ENCODE assay signal across 11 cellular contexts in genomic region chr14:68669101-68669500, GRCh38.
DNase-seq lines count a peak whose midpoint lies in the region; ATAC-seq, FAIRE-seq and TF ChIP-seq lines count a peak whose summit lies in the region.
"Had no signal": no experiment of that assay in that cellular context is flagged by ENCODE, and none has a peak within 500 bp of the region (broad histone marks: within the 10 kb centered on the region; RNA-seq: fewer than 3 reads in every experiment).

No MANE protein-coding gene starts in this region.

- DNase-seq in HepG2 (ENCODE audit: low spot score): no peak
- DNase-seq in esophagus squamous epithelium (lab: John Stamatoyannopoulos, UW): no peak
- DNase-seq in neuronal stem cell (ENCODE audit: low spot score): no peak
- no peak for DNase-seq in vagina (ENCODE audit: extremely low spot score in 2 of 2)
- no peak for DNase-seq in DMS53 treated with DMSO at 0.1 percent for 48 hours (lab: John Stamatoyannopoulos, UW; ENCODE audit: unreplicated experiment)
- DNase-seq: activated CD4-positive, alpha-beta T cell treated with anti-CD3 and anti-CD28 coated beads, Interleukin-2, amount 50 U/mL, for 4 hours; small intestine had no signal

- TF ChIP-seq RAD21 in liver (IDR thresholded peaks at IDR 0.05) (no peak), HepG2 (CRISPR knock-in tag; IDR thresholded peaks at IDR 0.05) (no peak)

- ATAC-seq in HepG2 (no peak), HG03342 (IDR thresholded peaks at IDR 0.05; ENCODE audit: unreplicated experiment) (no peak), HG03565 (IDR thresholded peaks at IDR 0.05; ENCODE audit: unreplicated experiment) (no peak)

- H3K27me3 ChIP-seq in liver (ENCODE audit: control insufficient read depth in 4 of 4, insufficient read depth in 4 of 4, low read length in 3 of 4): no peaks in the 10 kb centered on the region
- 0 out of 5 replicates have a peak, but pooled peaks cover 0 to 1% of the 10 kb centered on the region in 2 experiments for H3K27me3 ChIP-seq in HepG2 (ENCODE audit: control insufficient read depth in 1 of 2, insufficient read depth in 2 of 2, low read length in 2 of 2)
- no peaks in the 10 kb centered on the region for H3K27me3 ChIP-seq in esophagus squamous epithelium
- no peaks in the 10 kb centered on the region for H3K27me3 ChIP-seq in neuronal stem cell (ENCODE audit: control insufficient read depth in 3 of 3, insufficient read depth in 3 of 3, low read depth in 1 of 3, low read length in 3 of 3)
- H3K27me3 ChIP-seq in vagina: no peaks in the 10 kb centered on the region

- H2BK15ac ChIP-seq in neuronal stem cell (ENCODE audit: low read length): no peak overlapping the region

- no peaks in the 10 kb centered on the region for H3K79me1 ChIP-seq in neuronal stem cell (ENCODE audit: low read depth, low read length)

- no peak overlapping the region for H3K14ac ChIP-seq in neuronal stem cell (ENCODE audit: low read length)

- H3K4me2 ChIP-seq in HepG2 (ENCODE audit: low read depth, low read length): no peak overlapping the region
- H3K4me2 ChIP-seq in neuronal stem cell (ENCODE audit: insufficient read depth, low read length, poor library complexity, severe bottlenecking): no peak overlapping the region

- 74% methylated on average over 3 of the region's 3 CpGs for WGBS in liver
- 13% methylated on average over 3 of the region's 3 CpGs for WGBS in HepG2 (ENCODE audit: low lambda C conversion rate)
- 27 to 36% methylated on average over 3 of the region's 3 CpGs for WGBS in esophagus squamous epithelium, 2 donors
- no CpG with 5 or more reads among the region's 3 CpGs for WGBS in neuronal stem cell (ENCODE audit: extremely low coverage in 2 of 2, insufficient read length in 2 of 2, insufficient replicate concordance in 1 of 2), 2 donors

- in situ Hi-C loops in HepG2 (cut with HindIII; ENCODE audit: extremely low pct_ligation_motif_present, low pct_unique_long_range_greater_than_20kb): loop anchor here (25.0 kb wide), 1 partner anchor 732 kb away; no protein-coding TSS in a partner anchor

- no peak for TF ChIP-seq EP300 in HepG2 (IDR thresholded peaks at IDR 0.05; ENCODE audit: low read depth in 2 of 2, low read length in 2 of 2)
- TF ChIP-seq EP300 in HepG2 (CRISPR knock-in tag; IDR thresholded peaks at IDR 0.05; ENCODE audit: borderline replicate concordance): no peak

- H3K36me3 ChIP-seq in liver (ENCODE audit: control insufficient read depth in 4 of 4, insufficient read depth in 3 of 4, low read depth in 1 of 4, low read length in 3 of 4) (no peaks in the 10 kb centered on the region), HepG2 (replicated peaks in 1 of 2; ENCODE audit: control insufficient read depth in 1 of 2, insufficient read depth in 2 of 2, low read length in 2 of 2) (no peaks in the 10 kb centered on the region), esophagus squamous epithelium (no peaks in the 10 kb centered on the region), neuronal stem cell (replicated peaks in 1 of 2; ENCODE audit: control insufficient read depth in 2 of 2, insufficient read depth in 2 of 2, low read length in 2 of 2) (no peaks in the 10 kb centered on the region), vagina (no peaks in the 10 kb centered on the region)

- TF ChIP-seq CTCF in liver (IDR thresholded peaks at IDR 0.05; ENCODE audit: low read depth, low read length, missing input control) (no peak), HepG2 (CRISPR knock-in tag; IDR thresholded peaks at IDR 0.05) (no peak), esophagus squamous epithelium (IDR thresholded peaks at IDR 0.05) (no peak), vagina (IDR thresholded peaks at IDR 0.05) (no peak)

- CTCF ChIA-PET in HepG2 (lab: Yijun Ruan, JAX; ENCODE audit: low intra/inter-chr PET ratio, low total read pairs): no interaction called here

- peak overlapping the region; percentile 2 to 34 for H3K27ac ChIP-seq in liver (ENCODE audit: low read depth in 1 of 2, low read length in 2 of 2)
- H3K27ac ChIP-seq in HepG2 (ENCODE audit: extremely low read length, insufficient read depth, low read length): no peak overlapping the region
- H3K27ac ChIP-seq in esophagus squamous epithelium: peak overlapping the region; percentile 54 to 86 (median 80)
- H3K27ac ChIP-seq in neuronal stem cell (replicated peaks; ENCODE audit: low read length): no peak overlapping the region
- peak overlapping the region; percentile 87 for H3K27ac ChIP-seq in vagina

- intact Hi-C loops in HepG2 (cut with micrococcal nuclease; ENCODE audit: unreplicated experiment): no loop called here
- intact Hi-C loops in esophagus squamous epithelium (cut with DNase I): no loop called here
- intact Hi-C loops in vagina (cut with DNase I): loop anchor here (10.0 kb wide), 1 partner anchor 124 kb away; no protein-coding TSS in a partner anchor

- H3K4me3 ChIP-seq in liver (ENCODE audit: low read depth in 1 of 3, low read length in 3 of 3) (no peak overlapping the region), HepG2 (replicated peaks in 1 of 3; ENCODE audit: insufficient read depth in 1 of 3, low read depth in 2 of 3, low read length in 3 of 3) (no peak overlapping the region), esophagus squamous epithelium (no peak overlapping the region), neuronal stem cell (ENCODE audit: low read length in 2 of 2) (no peak overlapping the region), vagina (no peak overlapping the region)

- POLR2A ChIA-PET in HepG2 (lab: Yijun Ruan, JAX): no interaction called here

- no peak overlapping the region for H3K23ac ChIP-seq in neuronal stem cell (ENCODE audit: low read depth, low read length, poor library complexity)

- no peak for FAIRE-seq in HepG2 (lab: Jason Lieb, UNC)
- FAIRE-seq: GM12892, small intestine had no signal

- H3K9me3 ChIP-seq in liver (ENCODE audit: control insufficient read depth in 4 of 4, low read length in 3 of 4): no peaks in the 10 kb centered on the region
- no peaks in the 10 kb centered on the region for H3K9me3 ChIP-seq in HepG2 (ENCODE audit: low read length)
- H3K9me3 ChIP-seq in esophagus squamous epithelium: no peaks in the 10 kb centered on the region
- peaks cover 6 to 8% of the 10 kb centered on the region in 2 donors for H3K9me3 ChIP-seq in neuronal stem cell (replicated peaks in 1 of 2; ENCODE audit: control insufficient read depth in 2 of 2, insufficient read depth in 1 of 2, low read depth in 1 of 2, low read length in 2 of 2)
- H3K9me3 ChIP-seq in vagina: no peaks in the 10 kb centered on the region

- peak overlapping the region; percentile 73 for H3K18ac ChIP-seq in neuronal stem cell (ENCODE audit: low read length)

- BruUV-seq in HepG2 (replicated peaks; lab: Mats Ljungman, UMichigan): no TSS peak

- H2AK5ac ChIP-seq in neuronal stem cell (ENCODE audit: low read depth, low read length): no peak overlapping the region

- no peak overlapping the region for H2BK12ac ChIP-seq in neuronal stem cell (ENCODE audit: low read length)

- H3K9ac ChIP-seq in liver (ENCODE audit: low read depth in 1 of 2, low read length in 2 of 2): no peak overlapping the region
- no peak overlapping the region for H3K9ac ChIP-seq in HepG2 (ENCODE audit: insufficient read depth, low read depth, low read length)
- H3K9ac ChIP-seq in neuronal stem cell (ENCODE audit: low read depth, low read length, poor library complexity): no peak overlapping the region

- H4K8ac ChIP-seq in neuronal stem cell (ENCODE audit: low read depth, low read length): no peak overlapping the region

- H2BK120ac ChIP-seq in neuronal stem cell (ENCODE audit: low read depth, low read length): no peak overlapping the region

- no peak for TF ChIP-seq POLR2A in HepG2 (IDR thresholded peaks at IDR 0.05; ENCODE audit: insufficient read depth in 1 of 2, low read depth in 2 of 2, low read length in 2 of 2)
- no peak for TF ChIP-seq POLR2A in esophagus squamous epithelium (IDR thresholded peaks at IDR 0.05)
- no peak for TF ChIP-seq POLR2A in vagina (IDR thresholded peaks at IDR 0.05)

- H3K79me2 ChIP-seq in HepG2 (ENCODE audit: insufficient read depth, low read length): no peaks in the 10 kb centered on the region

- H2BK5ac ChIP-seq in neuronal stem cell (ENCODE audit: low read length): no peak overlapping the region

- H2AFZ ChIP-seq in HepG2 (ENCODE audit: low read length) (no peak overlapping the region), neuronal stem cell (ENCODE audit: low read length) (no peak overlapping the region)

- H4K91ac ChIP-seq in neuronal stem cell (ENCODE audit: low read depth, low read length, poor library complexity): no peak overlapping the region

- no peaks in the 10 kb centered on the region for H4K20me1 ChIP-seq in HepG2 (ENCODE audit: insufficient read depth, low read length)

- no peak overlapping the region for H3K4ac ChIP-seq in neuronal stem cell (ENCODE audit: low read length)

- peaks cover 7 to 43% (median 25%) of the 10 kb centered on the region in 4 donors for H3K4me1 ChIP-seq in liver (ENCODE audit: control insufficient read depth in 4 of 4, insufficient read depth in 4 of 4, low read length in 3 of 4)
- H3K4me1 ChIP-seq in HepG2 (ENCODE audit: insufficient read depth, low read length): peaks cover 35% of the 10 kb centered on the region
- peaks cover 11 to 92% (median 71%) of the 10 kb centered on the region in 3 donors for H3K4me1 ChIP-seq in esophagus squamous epithelium
- peaks cover 6 to 9% of the 10 kb centered on the region in 2 donors for H3K4me1 ChIP-seq in neuronal stem cell (ENCODE audit: control insufficient read depth in 2 of 2, insufficient read depth in 1 of 2, low read depth in 1 of 2, low read length in 2 of 2)
- peaks cover 94% of the 10 kb centered on the region for H3K4me1 ChIP-seq in vagina

TF ChIP-seq in liver, 16 proteins besides CTCF, POLR2A, EP300 and RAD21 (continues in another document):
- TF ChIP-seq RXRA (IDR thresholded peaks at IDR 0.05): no peak
- no peak for TF ChIP-seq EGR1 (IDR thresholded peaks at IDR 0.05; ENCODE audit: low read depth in 2 of 2)
- no peak for TF ChIP-seq SP1 (IDR thresholded peaks at IDR 0.05)
- no peak for TF ChIP-seq MAX (IDR thresholded peaks at IDR 0.05)
- TF ChIP-seq JUND (IDR thresholded peaks at IDR 0.05): no peak
- TF ChIP-seq YY1 (IDR thresholded peaks at IDR 0.05): no peak

TF ChIP-seq in HepG2, 621 proteins besides CTCF, POLR2A, EP300 and RAD21 (continues in another document):
- TF ChIP-seq E2F2 (CRISPR knock-in tag; IDR thresholded peaks at IDR 0.05; ENCODE audit: borderline replicate concordance) (no peak), SRY (CRISPR knock-in tag; IDR thresholded peaks at IDR 0.05) (no peak), ZNF10 (CRISPR knock-in tag; IDR thresholded peaks at IDR 0.05; ENCODE audit: borderline replicate concordance, low read depth) (no peak), CEBPG (CRISPR knock-in tag; IDR thresholded peaks at IDR 0.05) (no peak), NFE2 (CRISPR knock-in tag; IDR thresholded peaks at IDR 0.05) (no peak)

Comparison
In these comparisons a context has a peak if more than half of its experiments do, and no peak if none do; other contexts are left out.
1. H3K27ac ChIP-seq: peak in liver (2 of 2), esophagus squamous epithelium (4 of 4) and vagina (single experiment); none in HepG2 (single experiment) and neuronal stem cell (single experiment).